Comparison of ENCODE assay signal across 8 cellular contexts in the genomic region with DNA sequence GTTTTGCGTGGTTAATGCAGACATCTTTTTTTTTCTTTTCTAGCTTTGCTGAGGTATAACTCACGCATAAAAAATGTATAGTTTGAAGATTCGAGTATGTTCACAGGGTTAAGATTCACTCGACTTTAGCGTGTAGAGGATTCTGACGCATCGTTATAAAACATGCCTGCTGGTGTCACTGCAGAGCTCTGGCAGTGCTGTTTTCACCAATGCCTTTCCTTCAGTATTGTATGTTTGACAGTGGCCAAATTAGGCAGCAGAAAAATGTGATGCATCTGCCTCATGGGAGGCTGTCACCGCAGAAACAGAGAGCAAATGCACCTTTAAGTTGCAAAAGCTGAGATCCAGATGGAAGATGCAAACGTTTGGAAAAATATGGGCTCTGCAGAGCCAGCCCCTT. TPM values are rescaled to one million over a fixed set of nuclear protein-coding genes. Genes with fewer than 3 reads are reported as not detected.
DNase-seq lines count a peak whose midpoint lies in the region; ATAC-seq, FAIRE-seq and TF ChIP-seq lines count a peak whose summit lies in the region.

No MANE protein-coding gene starts in this region.

- H3K23ac ChIP-seq in H1 (ENCODE audit: insufficient read length): no peak overlapping the region

- H3K4ac ChIP-seq in H1 (replicated peaks; ENCODE audit: insufficient read length, low read depth, low read length): no peak overlapping the region

- POLR2A ChIA-PET in H1 (lab: Charles Lee; ENCODE audit: partially characterized antibody): interaction anchor here (0.7 to 1.7 kb wide), 2 partner anchors 44 to 140 kb away, joined by 3 read pairs; no protein-coding TSS in a partner anchor

- H2BK12ac ChIP-seq in H1 (ENCODE audit: low read depth, low read length): no peak overlapping the region

- peak overlapping the region; percentile 8; the same call in 1 of the 2 replicates for H2AFZ ChIP-seq in H1 (ENCODE audit: low read length)

- peak; percentile 90 for FAIRE-seq in H1 (lab: Jason Lieb, UNC)

- no peak overlapping the region for H3K56ac ChIP-seq in H1 (replicated peaks; ENCODE audit: insufficient read length, low read depth, low read length)

- WGBS in H1 (ENCODE audit: extremely low coverage in 1 of 2, insufficient coverage in 1 of 2, insufficient read length in 1 of 2, insufficient replicate concordance in 2 of 2, low coverage in 1 of 2, low lambda C conversion rate in 2 of 2, missing lambda C conversion rate in 1 of 2), 2 experiments: 78% methylated on average over 9 of the region's 9 CpGs; no CpG with 5 or more reads in 1 of the 2 experiments

- no peak overlapping the region for H3K4me3 ChIP-seq in H1 (ENCODE audit: extremely low read depth in 1 of 4, insufficient read depth in 2 of 4, low read depth in 3 of 4, low read length in 4 of 4)

- H3K14ac ChIP-seq in H1 (ENCODE audit: insufficient read length): no peak overlapping the region

- H3K18ac ChIP-seq in H1 (ENCODE audit: extremely low read depth, low read length): no peak overlapping the region

- H3K4me1 ChIP-seq in H1 (replicated peaks in 1 of 4; ENCODE audit: control insufficient read depth in 3 of 4, insufficient read depth in 4 of 4, low read length in 3 of 4): peaks cover 0 to 3% (median 0%) of the 10 kb centered on the region in 4 experiments; a peak in 1 of 7 replicates

- no peaks in the 10 kb centered on the region for H3K79me2 ChIP-seq in H1 (ENCODE audit: control insufficient read depth in 1 of 2, insufficient read depth in 2 of 2, low read length in 2 of 2)

- H3K4me2 ChIP-seq in H1 (ENCODE audit: insufficient read depth in 1 of 2, low read depth in 2 of 2, low read length in 2 of 2): no peak overlapping the region

- H2AK5ac ChIP-seq in H1 (ENCODE audit: low read depth, low read length): no peak overlapping the region

- no peak for ATAC-seq in GM18520 (IDR thresholded peaks at IDR 0.05; ENCODE audit: unreplicated experiment)
- no peak for ATAC-seq in GM21737 (IDR thresholded peaks at IDR 0.05; ENCODE audit: unreplicated experiment)
- no peak for ATAC-seq in GM21825 (IDR thresholded peaks at IDR 0.05; ENCODE audit: unreplicated experiment)

- H3K79me1 ChIP-seq in H1 (ENCODE audit: low read depth, low read length): no peaks in the 10 kb centered on the region

- no peaks in the 10 kb centered on the region for H3K36me3 ChIP-seq in H1 (ENCODE audit: control insufficient read depth in 2 of 4, insufficient read depth in 4 of 4, low read length in 3 of 4)

- H3K9me3 ChIP-seq in H1 (ENCODE audit: insufficient read depth in 2 of 2, low read depth in 1 of 2, low read length in 1 of 2): no peaks in the 10 kb centered on the region

- no peak for TF ChIP-seq EP300 in H1 (IDR thresholded peaks at IDR 0.05; ENCODE audit: borderline replicate concordance in 1 of 2, low read depth in 2 of 2, low read length in 2 of 2)

- no peak overlapping the region for H4K5ac ChIP-seq in H1 (ENCODE audit: insufficient read length, low read depth, low read length)

- peak; percentile 57 to 58 for TF ChIP-seq RAD21 in H1 (IDR thresholded peaks at IDR 0.05 in 1 of 2, conservative IDR thresholded peaks at IDR 0.05 in 1 of 2; ENCODE audit: low read depth in 2 of 2, low read length in 2 of 2)

- no peak for TF ChIP-seq POLR2A in H1 (IDR thresholded peaks at IDR 0.05; ENCODE audit: control extremely low read depth in 1 of 2, low read depth in 2 of 2, low read length in 2 of 2)

- H2BK5ac ChIP-seq in H1 (ENCODE audit: low read depth, low read length): no peak overlapping the region

- no peak overlapping the region for H3K9ac ChIP-seq in H1 (replicated peaks in 1 of 4; ENCODE audit: extremely low read depth in 1 of 4, low read depth in 3 of 4, low read length in 3 of 4)

- CTCF ChIA-PET in H1 (lab: Charles Lee; ENCODE audit: partially characterized antibody): interaction anchor here (0.7 to 4.3 kb wide), 20 partner anchors 9 to 323 kb away, joined by 3 to 29 read pairs (median 4); partner anchors contain the start of gene SIRPD

- H3K27me3 ChIP-seq in H1 (replicated peaks in 1 of 4; ENCODE audit: control insufficient read depth in 3 of 4, extremely low read depth in 1 of 4, insufficient read depth in 3 of 4, low read length in 3 of 4): peaks cover 0 to 2% (median 0%) of the 10 kb centered on the region in 4 experiments; a peak in 3 of 7 replicates

- in situ Hi-C loops in GM13976 (cut with MboI; ENCODE audit: low sequenced_read_pairs, unreplicated experiment): no loop called here

- no peak overlapping the region for H2BK15ac ChIP-seq in H1 (ENCODE audit: low read length)

- no peak overlapping the region for H2BK120ac ChIP-seq in H1 (replicated peaks; ENCODE audit: low read depth, low read length)

- no peak overlapping the region for H3K27ac ChIP-seq in H1 (ENCODE audit: low read depth, low read length)

- H2BK20ac ChIP-seq in H1 (ENCODE audit: low read length): no peak overlapping the region

- DNase-seq in AG08395 (ENCODE audit: low spot score) (peak; percentile 62), GM13976 (ENCODE audit: low spot score) (peak; percentile 28), RPMI7951 (ENCODE audit: low read depth) (peak; percentile 86), H1 (ENCODE audit: low read depth in 1 of 2, low spot score in 2 of 2) (no peak), renal cortical epithelial cell (ENCODE audit: low read depth) (peak; percentile 44)

- no peak overlapping the region for H4K8ac ChIP-seq in H1 (ENCODE audit: extremely low read depth, insufficient read depth, low read length)

- H3K23me2 ChIP-seq in H1 (ENCODE audit: low read depth, low read length): no peaks in the 10 kb centered on the region; the same call in 1 of the 2 replicates

- no peak overlapping the region for H4K91ac ChIP-seq in H1 (replicated peaks; ENCODE audit: insufficient read length, low read length)

- TF ChIP-seq CTCF in GM13976 (IDR thresholded peaks at IDR 0.05; ENCODE audit: borderline replicate concordance, control extremely low read depth, extremely low read depth, insufficient read depth, missing control alignments): peak; percentile 16
- peak; percentile 2 to 52 (median 39); a peak in 3 of 4 replicates for TF ChIP-seq CTCF in H1 (IDR thresholded peaks at IDR 0.05; ENCODE audit: control extremely low read depth in 1 of 3, insufficient read depth in 1 of 3, low read depth in 1 of 3, low read length in 3 of 3)

- H4K20me1 ChIP-seq in H1 (replicated peaks in 1 of 2; ENCODE audit: control insufficient read depth in 1 of 2, insufficient read depth in 2 of 2, low read length in 2 of 2): no peaks in the 10 kb centered on the region

TF ChIP-seq in H1, 55 proteins besides CTCF, POLR2A, EP300 and RAD21 (continues in another document):
- TF ChIP-seq ATF3 (IDR thresholded peaks at IDR 0.05; ENCODE audit: insufficient read depth, low read depth, low read length): no peak
- TF ChIP-seq RFX5 (IDR thresholded peaks at IDR 0.05; ENCODE audit: borderline replicate concordance, low read depth, low read length): no peak
- no peak for TF ChIP-seq TBP (IDR thresholded peaks at IDR 0.05; ENCODE audit: low read depth, low read length)
- no peak for TF ChIP-seq SUZ12 (IDR thresholded peaks at IDR 0.05; ENCODE audit: low read length)
- TF ChIP-seq SP4 (IDR thresholded peaks at IDR 0.05; ENCODE audit: low read length): no peak
- no peak for TF ChIP-seq CREB1 (IDR thresholded peaks at IDR 0.05)
- TF ChIP-seq SIRT6 (IDR thresholded peaks at IDR 0.05; ENCODE audit: low read length): no peak
- no peak for TF ChIP-seq NRF1 (IDR thresholded peaks at IDR 0.05; ENCODE audit: low read depth, low read length)
- TF ChIP-seq SP2 (IDR thresholded peaks at IDR 0.05; ENCODE audit: low read length): no peak

RNA-seq across cellular contexts. Expression of gene SIRPB2, which starts 18.0 kb away (rescaled TPM):
- not detected in 2 replicates for total RNA-seq in RPMI7951 (2014; rRNA removed; shearing (Covaris generic))
- total RNA-seq in H1 (2021; fragmentation: NEBNext Ultra II Directional; extraction: Animal tissue kit (Norgen Biotek cat#: 25700)): 0.28 TPM in 1 of 2 replicates, not detected in the other
- not detected in 2 replicates for polyA plus RNA-seq in H1 (2011; rRNA removed)
- polyA plus RNA-seq in H1 (2011; cell fraction: cytosol; rRNA removed): 0.03 TPM
- not detected for polyA plus RNA-seq in H1 (2011; cell fraction: nucleus; rRNA removed)
- not detected in 4 replicates for polyA plus RNA-seq in H1 (2012, experiment 1 of 2)
- not detected for polyA plus RNA-seq in H1 (2012, experiment 2 of 2)
- not detected for polyA plus RNA-seq in H1 (2013, experiment 1 of 2)
- polyA plus RNA-seq in H1 (2013, experiment 2 of 2): not detected
- 0.73 TPM in 1 of 2 replicates, not detected in the other for polyA minus RNA-seq in H1 (2011; rRNA and poly(A)+ RNA removed)
- polyA minus RNA-seq in H1 (2011; cell fraction: cytosol; rRNA and poly(A)+ RNA removed): not detected
- polyA minus RNA-seq in H1 (2011; cell fraction: nucleus; rRNA and poly(A)+ RNA removed): not detected
- total RNA-seq in renal cortical epithelial cell: not detected in 2 replicates

RNA-seq across cellular contexts. Expression of gene NSFL1C, which starts 42.6 kb away (rescaled TPM):
- total RNA-seq in RPMI7951 (2014; rRNA removed; shearing (Covaris generic)): 35.2 and 44.1 TPM in 2 replicates
- total RNA-seq in H1 (2021; fragmentation: NEBNext Ultra II Directional; extraction: Animal tissue kit (Norgen Biotek cat#: 25700)): 87.4 and 98.0 TPM in 2 replicates
- 21.6 and 21.8 TPM in 2 replicates for polyA plus RNA-seq in H1 (2011; rRNA removed)
- polyA plus RNA-seq in H1 (2011; cell fraction: cytosol; rRNA removed): 28.1 TPM
- polyA plus RNA-seq in H1 (2011; cell fraction: nucleus; rRNA removed): 35.8 TPM
- polyA plus RNA-seq in H1 (2012, experiment 1 of 2): 74.4 to 88.7 TPM (median 80.8 TPM) in 4 replicates
- 54.0 TPM for polyA plus RNA-seq in H1 (2012, experiment 2 of 2)
- 57.0 TPM for polyA plus RNA-seq in H1 (2013, experiment 1 of 2)
- 53.8 TPM for polyA plus RNA-seq in H1 (2013, experiment 2 of 2)
- 16.2 and 17.2 TPM in 2 replicates for polyA minus RNA-seq in H1 (2011; rRNA and poly(A)+ RNA removed)
- 9.6 TPM for polyA minus RNA-seq in H1 (2011; cell fraction: cytosol; rRNA and poly(A)+ RNA removed)
- 47.7 TPM for polyA minus RNA-seq in H1 (2011; cell fraction: nucleus; rRNA and poly(A)+ RNA removed)
- 30.6 and 50.1 TPM in 2 replicates for total RNA-seq in renal cortical epithelial cell

RNA-seq across cellular contexts. Expression of gene SIRPD, which starts 48.3 kb away (rescaled TPM):
- 0.36 and 0.68 TPM in 2 replicates for total RNA-seq in RPMI7951 (2014; rRNA removed; shearing (Covaris generic))
- total RNA-seq in H1 (2021; fragmentation: NEBNext Ultra II Directional; extraction: Animal tissue kit (Norgen Biotek cat#: 25700)): not detected in 2 replicates
- polyA plus RNA-seq in H1 (2011; rRNA removed): not detected in 2 replicates
- not detected for polyA plus RNA-seq in H1 (2011; cell fraction: cytosol; rRNA removed)
- not detected for polyA plus RNA-seq in H1 (2011; cell fraction: nucleus; rRNA removed)
- not detected in 4 replicates for polyA plus RNA-seq in H1 (2012, experiment 1 of 2)
- polyA plus RNA-seq in H1 (2012, experiment 2 of 2): not detected
- polyA plus RNA-seq in H1 (2013, experiment 1 of 2): not detected
- not detected for polyA plus RNA-seq in H1 (2013, experiment 2 of 2)
- polyA minus RNA-seq in H1 (2011; rRNA and poly(A)+ RNA removed): not detected in 2 replicates
- not detected for polyA minus RNA-seq in H1 (2011; cell fraction: cytosol; rRNA and poly(A)+ RNA removed)
- not detected for polyA minus RNA-seq in H1 (2011; cell fraction: nucleus; rRNA and poly(A)+ RNA removed)
- not detected in 2 replicates for total RNA-seq in renal cortical epithelial cell

Comparison
In these comparisons a context has a peak if more than half of its experiments do, and no peak if none do; other contexts are left out.
1. DNase-seq: peak in AG08395 (single experiment), GM13976 (single experiment), RPMI7951 (single experiment) and renal cortical epithelial cell (single experiment); none in H1 (0 of 2).